In genomic region chr4:108799335-108799734, GRCh38 we compare ENCODE assay signal across 35 cellular contexts. TPM values are rescaled to one million over a fixed set of nuclear protein-coding genes. Genes with fewer than 3 reads are reported as not detected.
"Had no signal": no experiment of that assay in that cellular context is flagged by ENCODE, and none has a peak within 500 bp of the region (broad histone marks: within the 10 kb centered on the region; RNA-seq: fewer than 3 reads in every experiment).

No MANE protein-coding gene starts in this region.

- H3K9me3 ChIP-seq: adrenal gland, body of pancreas, breast epithelium had no signal

- H3K4me3 ChIP-seq: adrenal gland, body of pancreas, breast epithelium had no signal

- ATAC-seq: activated CD8-positive, alpha-beta T cell treated with anti-CD3 and anti-CD28 coated beads for 36 hours; activated naive CD4-positive, alpha-beta T cell treated with anti-CD3 and anti-CD28 coated beads, Interleukin-2, amount 50 U/mL, for 72 hours; activated T-cell treated with anti-CD3 and anti-CD28 coated beads, Interleukin-2, amount 50 U/mL, for 4 hours; activated T-cell treated with anti-CD3 and anti-CD28 coated beads, Interleukin-2, amount 50 U/mL, for 72 hours; activated T-helper 17 cell treated with anti-CD3 and anti-CD28 coated beads, Interleukin-2, amount 50 U/mL, for 72 hours; body of pancreas had no signal

- H3K36me3 ChIP-seq: adrenal gland, brain microvascular endothelial cell, breast epithelium had no signal

- H3K27me3 ChIP-seq: adrenal gland, body of pancreas, brain microvascular endothelial cell, breast epithelium had no signal

- H3K4me1 ChIP-seq: adrenal gland, body of pancreas, breast epithelium had no signal

- DNase-seq: activated B cell treated with CpG ODN at 0.5 μM for 24 hours; activated CD4-positive, alpha-beta memory T cell treated with anti-CD3 and anti-CD28 coated beads for 36 hours; activated CD4-positive, alpha-beta T cell treated with anti-CD3 and anti-CD28 coated beads for 4 hours; activated CD4-positive, alpha-beta T cell treated with anti-CD3 and anti-CD28 coated beads, Interleukin-2, amount 10 ng/mL, durations not matched to agents 24 days and 14 days; activated CD4-positive, alpha-beta T cell treated with anti-CD3 and anti-CD28 coated beads, Interleukin-2, amount 50 U/mL, for 1 hour; activated CD4-positive, alpha-beta T cell treated with anti-CD3 and anti-CD28 coated beads, Interleukin-2, amount 50 U/mL, for 4 hours; activated CD4-positive, CD25-positive, alpha-beta regulatory T cell treated with anti-CD3 and anti-CD28 coated beads, Interleukin-2, amount 50 U/mL, for 72 hours; activated CD8-positive, alpha-beta memory T cell treated with anti-CD3 and anti-CD28 coated beads, Interleukin-2, amount 50 U/mL, for 4 hours; activated CD8-positive, alpha-beta T cell treated with anti-CD3 and anti-CD28 coated beads for 36 hours; activated effector memory CD4-positive, alpha-beta T cell treated with anti-CD3 and anti-CD28 coated beads, Interleukin-2, amount 50 U/mL, for 16 hours; activated gamma-delta T cell treated with Interleukin-2 at 50 U/mL for 16 hours; activated naive CD4-positive, alpha-beta T cell; activated naive CD4-positive, alpha-beta T cell treated with anti-CD3 and anti-CD28 coated beads for 36 hours; activated naive CD4-positive, alpha-beta T cell treated with anti-CD3 and anti-CD28 coated beads, Interleukin-2, amount 50 U/mL, for 16 hours; activated naive CD8-positive, alpha-beta T cell treated with anti-CD3 and anti-CD28 coated beads for 36 hours; activated T-cell treated with anti-CD3 and anti-CD28 coated beads for 4 hours; activated T-cell treated with anti-CD3 and anti-CD28 coated beads, Interleukin-2, amount 50 U/mL, for 1 hour; activated T-cell treated with anti-CD3 and anti-CD28 coated beads, Interleukin-2, amount 50 U/mL, for 4 hours; activated T-cell treated with anti-CD3 and anti-CD28 coated beads, Interleukin-2, amount 50 U/mL, for 72 hours; adrenal gland; amniotic stem cell; aorta; body of pancreas; brain microvascular endothelial cell; central memory CD4-positive, alpha-beta T cell; T-helper 1 cell; T-helper 2 cell; T-helper 9 cell had no signal

- H3K27ac ChIP-seq: adrenal gland, body of pancreas, brain microvascular endothelial cell, breast epithelium, VCaP had no signal

RNA-seq across cellular contexts. Expression of gene ETNPPL, which starts 36.5 kb away (rescaled TPM):
- total RNA-seq: activated B cell treated with CpG ODN at 0.5 μM for 24 hours; activated CD4-positive, alpha-beta memory T cell treated with anti-CD3 and anti-CD28 coated beads for 36 hours; activated CD4-positive, alpha-beta T cell treated with anti-CD3 and anti-CD28 coated beads, Interleukin-2, amount 10 ng/mL, durations not matched to agents 24 days and 14 days; activated CD8-positive, alpha-beta memory T cell treated with anti-CD3 and anti-CD28 coated beads for 36 hours; activated CD8-positive, alpha-beta T cell treated with anti-CD3 and anti-CD28 coated beads for 36 hours; activated naive CD4-positive, alpha-beta T cell treated with anti-CD3 and anti-CD28 coated beads for 36 hours; activated naive CD4-positive, alpha-beta T cell treated with anti-CD3 and anti-CD28 coated beads, Interleukin-2, amount 50 U/mL, for 72 hours; activated naive CD8-positive, alpha-beta T cell treated with anti-CD3 and anti-CD28 coated beads for 36 hours; activated T-cell treated with anti-CD3 and anti-CD28 coated beads, Interleukin-2, amount 50 U/mL, for 4 hours; activated T-cell treated with anti-CD3 and anti-CD28 coated beads, Interleukin-2, amount 50 U/mL, for 72 hours; activated T-helper 1 cell treated with anti-CD3 and anti-CD28 coated beads, Interleukin-12 subunit alpha, Interleukin-12 subunit beta, Interleukin-2, Interleukin-4 antibody, amounts not matched to agents 30 ng/mL and 10 ng/mL and 1 ng/mL, durations not matched to agents 14 hours and 24 hours and 36 hours; activated T-helper 17 cell treated with anti-CD3 and anti-CD28 coated beads, Interleukin-2, amount 50 U/mL, for 72 hours; aorta; astrocyte; body of pancreas; breast epithelium had no signal
- polyA plus RNA-seq: aorta had no signal
